1 cellular context compared by ENCODE assay signal in genomic region chr5:78362220-78362619, GRCh38.
TF ChIP-seq lines count a peak whose summit lies in the region.

No MANE protein-coding gene starts in this region.

TF ChIP-seq in endothelial cell of umbilical vein, 7 proteins besides CTCF, POLR2A, EP300 and RAD21 (continued from another document):
- TF ChIP-seq MYC (IDR thresholded peaks at IDR 0.05; ENCODE audit: low read depth, low read length) (no peak), EZH2 (IDR thresholded peaks at IDR 0.05; ENCODE audit: borderline replicate concordance, low read depth, low read length, severe bottlenecking) (no peak), FOS (IDR thresholded peaks at IDR 0.05; ENCODE audit: borderline replicate concordance, insufficient read depth, low read length) (no peak), GATA2 (IDR thresholded peaks at IDR 0.05; ENCODE audit: insufficient read depth, insufficient read length, low read depth, low read length) (no peak)
